In the genomic region with DNA sequence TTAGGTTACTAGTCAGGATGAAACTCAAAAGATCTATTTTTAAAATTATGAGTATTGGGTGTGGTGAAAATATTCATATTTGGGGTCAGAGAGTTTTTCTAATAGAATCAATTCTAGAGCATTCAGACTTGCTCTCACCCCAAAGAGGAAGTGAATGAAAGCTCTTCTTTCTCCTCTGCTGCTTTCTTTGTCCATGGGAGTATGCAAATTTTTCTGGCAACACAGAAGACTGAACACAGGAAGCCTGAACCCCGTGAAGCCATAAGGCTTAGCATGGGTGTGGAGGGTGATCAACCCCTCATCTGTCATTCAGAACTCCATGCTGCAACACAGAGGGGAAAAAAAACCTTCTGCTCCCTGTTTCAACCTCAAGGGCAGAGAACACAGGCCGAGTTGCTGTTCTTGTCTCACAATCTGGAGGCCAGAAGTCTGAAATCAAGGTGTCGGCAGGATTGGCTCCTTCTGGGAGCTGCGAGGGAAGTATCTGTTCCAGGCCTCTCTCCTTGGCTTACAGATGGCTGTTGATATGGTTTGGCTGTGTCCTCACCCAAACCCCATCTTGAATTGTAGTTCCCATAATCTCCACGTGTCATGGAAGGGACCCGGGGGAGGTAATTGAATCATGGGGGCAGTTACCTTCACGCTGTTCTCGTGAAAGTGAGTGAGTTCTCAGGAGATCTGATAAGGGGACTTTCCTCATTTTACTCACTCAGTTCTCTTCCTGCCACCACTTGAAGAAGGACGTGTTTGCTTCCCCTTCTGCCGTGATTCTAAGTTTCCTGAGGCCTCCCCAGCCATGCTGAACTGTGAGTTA, we compare ENCODE assay signal across 8 cellular contexts. TPM values are rescaled to one million over a fixed set of nuclear protein-coding genes. Genes with fewer than 3 reads are reported as not detected.
A peak's percentile ranks its signal among the peaks of the same experiment; 100 is the strongest.
DNase-seq lines count a peak whose midpoint lies in the region; ATAC-seq and TF ChIP-seq lines count a peak whose summit lies in the region.

No MANE protein-coding gene starts in this region.

- TF ChIP-seq POLR2A in lower leg skin (IDR thresholded peaks at IDR 0.05) (no peak), prostate gland (IDR thresholded peaks at IDR 0.05) (no peak)

- ATAC-seq in GM18511 (IDR thresholded peaks at IDR 0.05; ENCODE audit: unreplicated experiment) (peak; percentile 86), HG02678 (IDR thresholded peaks at IDR 0.05; ENCODE audit: unreplicated experiment) (peak; percentile 84)

- TF ChIP-seq CTCF in lower leg skin (IDR thresholded peaks at IDR 0.05): no peak
- no peak for TF ChIP-seq CTCF in prostate gland (IDR thresholded peaks at IDR 0.05)

- no peaks in the 10 kb centered on the region for H3K36me3 ChIP-seq in prostate gland

- DNase-seq in NCI-H2081 (lab: John Stamatoyannopoulos, UW) (peak; percentile 31 to 83), left kidney (ENCODE audit: low read depth, low spot score) (peak; percentile 49), lower leg skin (ENCODE audit: low spot score in 2 of 2) (no peak), prostate gland (ENCODE audit: low spot score) (no peak)
- DNase-seq in activated CD8-positive, alpha-beta memory T cell treated with anti-CD3 and anti-CD28 coated beads, Interleukin-2, amount 50 U/mL, for 24 hours (ENCODE audit: extremely low read depth): peak; percentile 18
- DNase-seq in stimulated activated CD8-positive, alpha-beta memory T cell treated with anti-CD3 and anti-CD28 coated beads, Interleukin-7, amount 100 ng/mL, for 24 hours (ENCODE audit: low read depth): peak; percentile 37

- intact Hi-C loops in lower leg skin (cut with DNase I; ENCODE audit: low total_unique reads): no loop called here
- intact Hi-C loops in prostate gland (cut with DNase I): no loop called here

- no peaks in the 10 kb centered on the region for H3K9me3 ChIP-seq in prostate gland

- no peak overlapping the region for H3K4me3 ChIP-seq in lower leg skin (ENCODE audit: low read depth, poor library complexity, severe bottlenecking)
- H3K4me3 ChIP-seq in prostate gland: no peak overlapping the region

- H3K4me1 ChIP-seq in prostate gland (replicated peaks): no peaks in the 10 kb centered on the region

- H3K27me3 ChIP-seq in prostate gland (replicated peaks; ENCODE audit: insufficient read depth): no peaks in the 10 kb centered on the region

- H3K27ac ChIP-seq in prostate gland: no peak overlapping the region

- WGBS in lower leg skin, 2 donors: 49 to 57% methylated on average over 10 of the region's 10 CpGs
- WGBS in prostate gland: 70% methylated on average over 10 of the region's 10 CpGs

RNA-seq across cellular contexts. Expression of gene CD47, which starts 33.7 kb away (rescaled TPM):
- total RNA-seq in lower leg skin (10 to 100 TPM; 42.7 to 58.2 (median 49.5) TPM), prostate gland (100 to 1,000 TPM in 1 of 2 donors, 10 to 100 TPM in 1; 90.1 to 197 TPM)

Comparison
In these comparisons a context has a peak if more than half of its experiments do, and no peak if none do; other contexts are left out.
1. DNase-seq: peak in NCI-H2081 (2 of 2), activated CD8-positive, alpha-beta memory T cell treated with anti-CD3 and anti-CD28 coated beads, Interleukin-2, amount 50 U/mL, for 24 hours (single experiment), left kidney (single experiment) and stimulated activated CD8-positive, alpha-beta memory T cell treated with anti-CD3 and anti-CD28 coated beads, Interleukin-7, amount 100 ng/mL, for 24 hours (single experiment); none in lower leg skin (0 of 2) and prostate gland (single experiment).